Comparison of ENCODE assay signal across 1 cellular context in the genomic region with DNA sequence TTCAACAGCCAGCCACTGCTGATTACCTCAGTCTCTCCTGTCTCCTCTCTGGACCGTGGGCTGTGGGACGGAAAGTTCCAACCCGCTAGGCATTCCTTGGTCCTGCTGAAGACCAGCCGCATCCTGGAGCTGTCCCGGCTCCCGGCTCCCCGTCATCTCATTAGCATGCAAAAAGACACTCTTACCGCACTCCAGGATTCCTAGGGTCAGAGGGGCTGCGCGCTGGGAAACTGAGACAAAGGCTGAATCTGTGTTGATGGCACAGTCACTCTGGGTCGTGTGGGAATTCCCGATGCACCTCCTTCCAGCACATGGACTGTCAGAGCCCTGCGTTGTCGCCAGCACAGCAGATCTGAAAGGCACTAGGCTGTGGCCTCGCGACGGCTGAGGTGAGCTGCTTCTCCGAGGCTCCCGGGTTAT.
A peak's percentile ranks its signal among the peaks of the same experiment; 100 is the strongest.
TF ChIP-seq lines count a peak whose summit lies in the region.

No MANE protein-coding gene starts in this region.

TF ChIP-seq in H1, 55 proteins besides CTCF, POLR2A, EP300 and RAD21:
- TF ChIP-seq SRF (IDR thresholded peaks at IDR 0.05; ENCODE audit: low read depth, low read length) (no peak), E2F6 (IDR thresholded peaks at IDR 0.05) (0 out of 2 replicates have a peak, but pooled peaks have one; percentile 39), TAF1 (IDR thresholded peaks at IDR 0.05; ENCODE audit: low read depth, low read length) (no peak), RNF2 (IDR thresholded peaks at IDR 0.05; ENCODE audit: borderline replicate concordance, low read depth, low read length, missing control alignments, poor library complexity, severe bottlenecking) (no peak), SIN3A (conservative IDR thresholded peaks at IDR 0.05 in 1 of 2, IDR thresholded peaks at IDR 0.05 in 1 of 2; ENCODE audit: low read depth in 1 of 2, low read length in 2 of 2) (peak in 1 of 2 experiments; percentile 32; a peak in 1 of 4 replicates), TBP (IDR thresholded peaks at IDR 0.05; ENCODE audit: low read depth, low read length) (no peak), ZNF274 (IDR thresholded peaks at IDR 0.05; ENCODE audit: borderline replicate concordance, extremely low read depth, low read length) (no peak), SAP30 (IDR thresholded peaks at IDR 0.05; ENCODE audit: insufficient read depth, insufficient replicate concordance, low read length) (no peak), CREB1 (IDR thresholded peaks at IDR 0.05) (0 out of 2 replicates have a peak, but pooled peaks have one; percentile 44), TEAD4 (IDR thresholded peaks at IDR 0.05; ENCODE audit: low read depth, low read length) (0 out of 2 replicates have a peak, but pooled peaks have one; percentile 55), FOSL1 (IDR thresholded peaks at IDR 0.05; ENCODE audit: insufficient read depth, low read depth, low read length) (no peak), EGR1 (IDR thresholded peaks at IDR 0.05; ENCODE audit: borderline replicate concordance, low read depth, low read length) (no peak), BACH1 (IDR thresholded peaks at IDR 0.05; ENCODE audit: low read length) (peak; percentile 3; the same call in 1 of the 2 replicates), NANOG (IDR thresholded peaks at IDR 0.05; ENCODE audit: insufficient read depth, low read depth, low read length, poor library complexity, severe bottlenecking) (peak; percentile 18)
